Comparison of ENCODE assay signal across 21 cellular contexts in the genomic region with DNA sequence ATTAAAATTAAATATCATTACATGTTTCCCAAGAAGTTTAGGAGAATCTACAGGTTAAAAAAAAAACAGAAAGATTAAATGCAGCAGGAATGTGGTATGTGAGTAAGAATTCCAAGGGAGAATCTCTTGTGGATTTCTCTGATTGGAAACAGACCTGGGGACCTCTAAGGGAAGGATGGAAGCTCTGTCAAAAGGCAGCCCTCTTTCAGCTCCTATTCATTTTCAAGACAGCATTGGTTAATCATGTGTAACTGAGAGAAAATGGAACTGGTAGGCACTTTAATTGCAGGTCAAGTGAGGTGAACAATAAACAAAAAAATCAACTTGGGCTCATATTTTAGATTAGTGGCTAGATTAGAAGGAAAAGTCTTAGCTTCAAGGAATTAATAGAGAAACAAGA.
"Had no signal": no experiment of that assay in that cellular context is flagged by ENCODE, and none has a peak within 500 bp of the region (broad histone marks: within the 10 kb centered on the region; RNA-seq: fewer than 3 reads in every experiment).

No MANE protein-coding gene starts in this region.

- H3K4me3 Mint-ChIP-seq: activated CD8-positive, alpha-beta memory T cell treated with anti-CD3 and anti-CD28 coated beads, Interleukin-2, amount 10 ng/mL, durations not matched to agents 7 days and 5 days; activated T-cell treated with anti-CD3 and anti-CD28 coated beads, Interleukin-2, amount 50 U/mL, for 24 hours; central memory CD8-positive, alpha-beta T cell; naive B cell; stimulated activated naive CD8-positive, alpha-beta T cell treated with anti-CD3 and anti-CD28 coated beads, Interleukin-15, amount 100 ng/mL, for 72 hours had no signal

- H3K4me1 Mint-ChIP-seq: activated CD8-positive, alpha-beta memory T cell treated with anti-CD3 and anti-CD28 coated beads, Interleukin-2, amount 10 ng/mL, durations not matched to agents 7 days and 5 days; central memory CD8-positive, alpha-beta T cell; stimulated activated naive CD8-positive, alpha-beta T cell treated with anti-CD3 and anti-CD28 coated beads, Interleukin-15, amount 100 ng/mL, for 72 hours had no signal

- H3K9me3 Mint-ChIP-seq: activated T-cell treated with anti-CD3 and anti-CD28 coated beads, Interleukin-2, amount 50 U/mL, for 24 hours; central memory CD8-positive, alpha-beta T cell; stimulated activated naive CD8-positive, alpha-beta T cell treated with anti-CD3 and anti-CD28 coated beads, Interleukin-15, amount 100 ng/mL, for 72 hours had no signal

- H3K27ac Mint-ChIP-seq: activated CD8-positive, alpha-beta memory T cell treated with anti-CD3 and anti-CD28 coated beads, Interleukin-2, amount 10 ng/mL, durations not matched to agents 7 days and 5 days; activated T-cell treated with anti-CD3 and anti-CD28 coated beads, Interleukin-2, amount 50 U/mL, for 24 hours had no signal

- H3K27me3 Mint-ChIP-seq: activated CD8-positive, alpha-beta memory T cell treated with anti-CD3 and anti-CD28 coated beads, Interleukin-2, amount 10 ng/mL, durations not matched to agents 7 days and 5 days; activated T-cell treated with anti-CD3 and anti-CD28 coated beads, Interleukin-2, amount 50 U/mL, for 24 hours; central memory CD8-positive, alpha-beta T cell; stimulated activated naive CD8-positive, alpha-beta T cell treated with anti-CD3 and anti-CD28 coated beads, Interleukin-15, amount 100 ng/mL, for 72 hours had no signal

- H3K36me3 Mint-ChIP-seq: activated CD8-positive, alpha-beta memory T cell treated with anti-CD3 and anti-CD28 coated beads, Interleukin-2, amount 10 ng/mL, durations not matched to agents 7 days and 5 days; naive B cell had no signal

- ATAC-seq: activated CD8-positive, alpha-beta memory T cell treated with anti-CD3 and anti-CD28 coated beads, Interleukin-2, amount 10 ng/mL, durations not matched to agents 7 days and 5 days; body of pancreas; left lobe of liver; stimulated activated naive CD8-positive, alpha-beta T cell treated with anti-CD3 and anti-CD28 coated beads, Interleukin-15, amount 100 ng/mL, for 72 hours; upper lobe of right lung had no signal

- DNase-seq: activated CD4-positive, alpha-beta T cell treated with anti-CD3 and anti-CD28 coated beads, Interleukin-2, amount 50 U/mL, for 48 hours; activated CD8-positive, alpha-beta memory T cell treated with anti-CD3 and anti-CD28 coated beads, Interleukin-2, amount 10 ng/mL, durations not matched to agents 7 days and 5 days; activated effector memory CD4-positive, alpha-beta T cell treated with Interleukin-2 at 50 U/mL for 16 hours; activated naive CD4-positive, alpha-beta T cell treated with anti-CD3 and anti-CD28 coated beads, Interleukin-2, amount 50 U/mL, for 16 hours; activated T-cell treated with anti-CD3 and anti-CD28 coated beads, Interleukin-2, amount 50 U/mL, for 24 hours; adrenal gland; body of pancreas; cortex of kidney; effector CD4-positive, alpha-beta T cell; foreskin fibroblast; hippocampal formation; naive B cell; nucleus accumbens; sigmoid colon; spleen; stimulated activated naive CD8-positive, alpha-beta T cell treated with anti-CD3 and anti-CD28 coated beads, Interleukin-15, amount 100 ng/mL, for 72 hours; testis; upper lobe of right lung; WERI-Rb-1 had no signal
